8 cellular contexts compared by ENCODE assay signal in genomic region chr5:141476132-141476909, GRCh38. TPM values are rescaled to one million over a fixed set of nuclear protein-coding genes. Genes with fewer than 3 reads are reported as not detected.
DNase-seq lines count a peak whose midpoint lies in the region; ATAC-seq, FAIRE-seq and TF ChIP-seq lines count a peak whose summit lies in the region.

No MANE protein-coding gene starts in this region.

- H3K18ac ChIP-seq in mesenchymal stem cell (ENCODE audit: low read depth in 1 of 2, low read length in 2 of 2) = peak overlapping the region; percentile 1 to 7

- H2AFZ ChIP-seq in mesenchymal stem cell (ENCODE audit: low read depth, low read length) = peak overlapping the region; percentile 34

- no peak for TF ChIP-seq CTCF in transverse colon (IDR thresholded peaks at IDR 0.05)

- WGBS in ectodermal cell, 2 experiments = 25 to 27% methylated on average over 58 of the region's 58 CpGs
- 15% methylated on average over 55 of the region's 58 CpGs for WGBS in mesenchymal stem cell
- 1% methylated on average over 47 of the region's 58 CpGs; no CpG with 5 or more reads in 1 of the 2 donors for WGBS in transverse colon (ENCODE audit: low coverage in 1 of 2), 2 donors

- H3K4me1 ChIP-seq in BLaER1 treated with 17β-estradiol and CSF1 and Interleukin-3, amounts not matched to agents 10 nM and 100 nM = peaks cover 42 to 60% (median 51%) of the 10 kb centered on the region in 10 experiments
- H3K4me1 ChIP-seq in ectodermal cell (ENCODE audit: control insufficient read depth, insufficient read depth, low read length) = peaks cover 3% of the 10 kb centered on the region
- H3K4me1 ChIP-seq in mesenchymal stem cell (ENCODE audit: control insufficient read depth, insufficient read depth, low read depth, low read length) = peaks cover 21% of the 10 kb centered on the region
- H3K4me1 ChIP-seq in transverse colon = peaks cover 5 to 52% (median 24%) of the 10 kb centered on the region in 4 donors

- H3K27me3 ChIP-seq in BLaER1 treated with 17β-estradiol and CSF1 and Interleukin-3, amounts not matched to agents 10 nM and 100 nM = peaks cover 0 to 25% (median 11%) of the 10 kb centered on the region in 11 experiments; a peak in 8 of 22 replicates
- H3K27me3 ChIP-seq in ectodermal cell (ENCODE audit: control insufficient read depth, insufficient read depth, low read length, poor library complexity, severe bottlenecking) = no peaks in the 10 kb centered on the region
- H3K27me3 ChIP-seq in mesenchymal stem cell (ENCODE audit: control insufficient read depth in 1 of 2, insufficient read depth in 1 of 2, low read length in 2 of 2) = no peaks in the 10 kb centered on the region
- peaks cover 7% of the 10 kb centered on the region for H3K27me3 ChIP-seq in transverse colon

- no peaks in the 10 kb centered on the region for H3K9me3 ChIP-seq in BLaER1 treated with 17β-estradiol and CSF1 and Interleukin-3, amounts not matched to agents 10 nM and 100 nM (replicated peaks in 1 of 11)
- H3K9me3 ChIP-seq in ectodermal cell (ENCODE audit: control insufficient read depth, low read length) = no peaks in the 10 kb centered on the region
- H3K9me3 ChIP-seq in mesenchymal stem cell (ENCODE audit: control insufficient read depth, low read length) = no peaks in the 10 kb centered on the region
- no peaks in the 10 kb centered on the region for H3K9me3 ChIP-seq in transverse colon

- no peak overlapping the region for H2AK5ac ChIP-seq in mesenchymal stem cell (ENCODE audit: low read length, severe bottlenecking)

- peak overlapping the region; percentile 28 for H4K8ac ChIP-seq in mesenchymal stem cell (ENCODE audit: low read length)

- no peak overlapping the region for H3K23ac ChIP-seq in mesenchymal stem cell (ENCODE audit: low read length in 2 of 2)

- peaks cover 24% of the 10 kb centered on the region for H3K79me1 ChIP-seq in mesenchymal stem cell (replicated peaks; ENCODE audit: low read length, poor library complexity, severe bottlenecking)

- H2BK5ac ChIP-seq in mesenchymal stem cell (ENCODE audit: low read depth, low read length, poor library complexity, severe bottlenecking) = no peak overlapping the region

- H4K91ac ChIP-seq in mesenchymal stem cell (ENCODE audit: low read length) = peak overlapping the region; percentile 3

- H3K14ac ChIP-seq in mesenchymal stem cell (ENCODE audit: low read length in 2 of 2) = peak overlapping the region in 1 of 2 experiments; percentile 37

- H3K27ac ChIP-seq in BLaER1 treated with 17β-estradiol and CSF1 and Interleukin-3, amounts not matched to agents 10 nM and 100 nM = peak overlapping the region in 10 of 11 experiments; percentile 52 to 85 (median 79); a peak in 21 of 22 replicates
- H3K27ac ChIP-seq in ectodermal cell (ENCODE audit: insufficient read depth, low read depth, low read length, poor library complexity, severe bottlenecking) (no peak overlapping the region), mesenchymal stem cell (ENCODE audit: low read length, poor library complexity, severe bottlenecking) (peak overlapping the region; percentile 87), transverse colon (peak overlapping the region; percentile 85 to 93 (median 89))

- in situ Hi-C loops in transverse colon (cut with MboI; ENCODE audit: low pct_ligation_motif_present in 1 of 4, low pct_unique_long_range_greater_than_20kb in 1 of 4, low sequenced_read_pairs in 3 of 4) = no loop called here

- TF ChIP-seq EP300 in transverse colon (IDR thresholded peaks at IDR 0.05; ENCODE audit: low read depth) = no peak

- peak overlapping the region; percentile 67 to 87 (median 78) for H3K4me3 ChIP-seq in BLaER1 treated with 17β-estradiol and CSF1 and Interleukin-3, amounts not matched to agents 10 nM and 100 nM
- peak overlapping the region; percentile 55 for H3K4me3 ChIP-seq in ectodermal cell (ENCODE audit: insufficient read depth, low read depth, low read length)
- peak overlapping the region; percentile 55 to 88 for H3K4me3 ChIP-seq in mesenchymal stem cell (ENCODE audit: insufficient read depth in 1 of 2, low read depth in 1 of 2, low read length in 2 of 2)
- peak overlapping the region; percentile 46 to 75 (median 62) for H3K4me3 ChIP-seq in transverse colon

- no peak overlapping the region for H2BK12ac ChIP-seq in mesenchymal stem cell (ENCODE audit: low read length in 2 of 2)

- no peak for FAIRE-seq in RCC 7860 (lab: Jason Lieb, UNC)

- no peak overlapping the region for H2BK120ac ChIP-seq in mesenchymal stem cell (ENCODE audit: low read depth, low read length)

- DNase-seq in RCC 7860 (ENCODE audit: low spot score) (peak; percentile 32), mesenchymal stem cell (peak; percentile 82), transverse colon (peak; percentile 57)

- intact Hi-C loops in transverse colon (cut with DNase I; ENCODE audit: low total_unique reads) = loop anchor here (5.0 kb wide), 1 partner anchor 36 kb away; no protein-coding TSS in a partner anchor

- peak overlapping the region; percentile 44 for H2BK15ac ChIP-seq in mesenchymal stem cell (ENCODE audit: low read depth, poor library complexity, severe bottlenecking)

- peaks cover 0 to 48% (median 45%) of the 10 kb centered on the region in 11 experiments; a peak in 18 of 22 replicates for H4K20me1 ChIP-seq in BLaER1 treated with 17β-estradiol and CSF1 and Interleukin-3, amounts not matched to agents 10 nM and 100 nM

- peak overlapping the region; percentile 89 to 99 (median 97) for H3K4me2 ChIP-seq in BLaER1 treated with 17β-estradiol and CSF1 and Interleukin-3, amounts not matched to agents 10 nM and 100 nM
- peak overlapping the region; percentile 66 for H3K4me2 ChIP-seq in mesenchymal stem cell (ENCODE audit: low read length, poor library complexity, severe bottlenecking)

- ATAC-seq in GM18907 (IDR thresholded peaks at IDR 0.05; ENCODE audit: unreplicated experiment) (peak; percentile 35), HG03196 (IDR thresholded peaks at IDR 0.05; ENCODE audit: unreplicated experiment) (peak; percentile 20)
- no peak for ATAC-seq in activated CD4-positive, CD25-positive, alpha-beta regulatory T cell treated with anti-CD3 and anti-CD28 coated beads, Interleukin-2, amount 50 U/mL, for 24 hours

- peak overlapping the region; percentile 73 to 90 (median 84) for H3K9ac ChIP-seq in BLaER1 treated with 17β-estradiol and CSF1 and Interleukin-3, amounts not matched to agents 10 nM and 100 nM
- peak overlapping the region; percentile 93 for H3K9ac ChIP-seq in mesenchymal stem cell (ENCODE audit: low read length)

- H3K4ac ChIP-seq in mesenchymal stem cell (ENCODE audit: low read depth in 1 of 2, low read length in 2 of 2) = peak overlapping the region in 1 of 2 experiments; percentile 59

- peaks cover 0 to 45% (median 24%) of the 10 kb centered on the region in 11 experiments; a peak in 13 of 22 replicates for H3K36me3 ChIP-seq in BLaER1 treated with 17β-estradiol and CSF1 and Interleukin-3, amounts not matched to agents 10 nM and 100 nM
- no peaks in the 10 kb centered on the region for H3K36me3 ChIP-seq in ectodermal cell (ENCODE audit: control insufficient read depth, insufficient read depth, low read length)
- peaks cover 21 to 29% of the 10 kb centered on the region in 2 experiments for H3K36me3 ChIP-seq in mesenchymal stem cell (ENCODE audit: control insufficient read depth in 1 of 2, insufficient read depth in 2 of 2, low read depth in 1 of 2, low read length in 2 of 2)
- H3K36me3 ChIP-seq in transverse colon = no peaks in the 10 kb centered on the region

- TF ChIP-seq POLR2A in transverse colon (IDR thresholded peaks at IDR 0.05) = no peak

RNA-seq across cellular contexts. Expression of gene PCDHGC3, which starts 0.6 kb away (rescaled TPM):
- 138 TPM for polyA plus RNA-seq in ectodermal cell (2013, experiment 1 of 4)
- 131 TPM for polyA plus RNA-seq in ectodermal cell (2013, experiment 2 of 4)
- polyA plus RNA-seq in ectodermal cell (2013, experiment 3 of 4) = 80.2 TPM
- polyA plus RNA-seq in ectodermal cell (2013, experiment 4 of 4) = 96.7 TPM
- 115 TPM for polyA plus RNA-seq in mesenchymal stem cell (2013, experiment 1 of 2)
- polyA plus RNA-seq in mesenchymal stem cell (2013, experiment 2 of 2) = 114 TPM
- total RNA-seq in transverse colon = 10 to 100 TPM in 3 of 4 donors, 1 to 10 TPM in 1; 6.0 to 17.0 (median 13.6) TPM

RNA-seq across cellular contexts. Expression of gene PCDHGC4, which starts 8.5 kb away (rescaled TPM):
- polyA plus RNA-seq in ectodermal cell (2013, experiment 1 of 4) = 28.9 TPM
- 29.9 TPM for polyA plus RNA-seq in ectodermal cell (2013, experiment 2 of 4)
- polyA plus RNA-seq in ectodermal cell (2013, experiment 3 of 4) = 21.9 TPM
- polyA plus RNA-seq in ectodermal cell (2013, experiment 4 of 4) = 24.8 TPM
- 0.19 TPM for polyA plus RNA-seq in mesenchymal stem cell (2013, experiment 1 of 2)
- polyA plus RNA-seq in mesenchymal stem cell (2013, experiment 2 of 2) = 0.15 TPM
- 10 to 100 TPM in 1 of 4 donors, 1 to 10 TPM in 3; 1.8 to 26.5 (median 2.7) TPM for total RNA-seq in transverse colon

RNA-seq across cellular contexts. Expression of gene PCDHGC5, which starts 12.6 kb away (rescaled TPM):
- polyA plus RNA-seq in ectodermal cell (2013, experiment 1 of 4) = 2.1 TPM
- polyA plus RNA-seq in ectodermal cell (2013, experiment 2 of 4) = 2.1 TPM
- 1.5 TPM for polyA plus RNA-seq in ectodermal cell (2013, experiment 3 of 4)
- 2.0 TPM for polyA plus RNA-seq in ectodermal cell (2013, experiment 4 of 4)
- 0.26 TPM for polyA plus RNA-seq in mesenchymal stem cell (2013, experiment 1 of 2)
- polyA plus RNA-seq in mesenchymal stem cell (2013, experiment 2 of 2) = 0.27 TPM
- total RNA-seq in transverse colon = 1 to 10 TPM in 2 of 4 donors, under 1 TPM in 2; 0.20 to 2.5 (median 1.0) TPM

RNA-seq across cellular contexts. Expression of gene PCDHGA12, which starts 46.0 kb away (rescaled TPM):
- polyA plus RNA-seq in ectodermal cell (2013, experiment 1 of 4) = 0.33 TPM
- 0.55 TPM for polyA plus RNA-seq in ectodermal cell (2013, experiment 2 of 4)
- polyA plus RNA-seq in ectodermal cell (2013, experiment 3 of 4) = 0.37 TPM
- polyA plus RNA-seq in ectodermal cell (2013, experiment 4 of 4) = 0.61 TPM
- polyA plus RNA-seq in mesenchymal stem cell (2013, experiment 1 of 2) = 0.03 TPM
- 0.04 TPM for polyA plus RNA-seq in mesenchymal stem cell (2013, experiment 2 of 2)
- total RNA-seq in transverse colon = 10 to 100 TPM in 1 of 4 donors, 1 to 10 TPM in 3; 1.6 to 14.2 (median 4.8) TPM

RNA-seq across cellular contexts. Expression of gene PCDHGA11, which starts 55.5 kb away (rescaled TPM):
- 3.8 TPM for polyA plus RNA-seq in ectodermal cell (2013, experiment 1 of 4)
- 4.0 TPM for polyA plus RNA-seq in ectodermal cell (2013, experiment 2 of 4)
- polyA plus RNA-seq in ectodermal cell (2013, experiment 3 of 4) = 1.7 TPM
- 2.3 TPM for polyA plus RNA-seq in ectodermal cell (2013, experiment 4 of 4)
- polyA plus RNA-seq in mesenchymal stem cell (2013, experiment 1 of 2) = 2.5 TPM
- 2.3 TPM for polyA plus RNA-seq in mesenchymal stem cell (2013, experiment 2 of 2)
- 1 to 10 TPM; 2.6 to 5.8 (median 4.4) TPM for total RNA-seq in transverse colon

Comparison
In these comparisons a context has a peak if more than half of its experiments do, and no peak if none do; other contexts are left out.
1. ATAC-seq: peak in GM18907 (single experiment) and HG03196 (single experiment); none in activated CD4-positive, CD25-positive, alpha-beta regulatory T cell treated with anti-CD3 and anti-CD28 coated beads, Interleukin-2, amount 50 U/mL, for 24 hours (0 of 2).
2. DNase-seq: peak in every context shown above with its lines; median percentile 82 in mesenchymal stem cell; 57 in transverse colon; 32 in RCC 7860.
3. Peak in every context shown above with its lines, with median percentiles within 50 percentile points of each other: H3K4me3 ChIP-seq.